8 cellular contexts compared by ENCODE assay signal in the genomic region with DNA sequence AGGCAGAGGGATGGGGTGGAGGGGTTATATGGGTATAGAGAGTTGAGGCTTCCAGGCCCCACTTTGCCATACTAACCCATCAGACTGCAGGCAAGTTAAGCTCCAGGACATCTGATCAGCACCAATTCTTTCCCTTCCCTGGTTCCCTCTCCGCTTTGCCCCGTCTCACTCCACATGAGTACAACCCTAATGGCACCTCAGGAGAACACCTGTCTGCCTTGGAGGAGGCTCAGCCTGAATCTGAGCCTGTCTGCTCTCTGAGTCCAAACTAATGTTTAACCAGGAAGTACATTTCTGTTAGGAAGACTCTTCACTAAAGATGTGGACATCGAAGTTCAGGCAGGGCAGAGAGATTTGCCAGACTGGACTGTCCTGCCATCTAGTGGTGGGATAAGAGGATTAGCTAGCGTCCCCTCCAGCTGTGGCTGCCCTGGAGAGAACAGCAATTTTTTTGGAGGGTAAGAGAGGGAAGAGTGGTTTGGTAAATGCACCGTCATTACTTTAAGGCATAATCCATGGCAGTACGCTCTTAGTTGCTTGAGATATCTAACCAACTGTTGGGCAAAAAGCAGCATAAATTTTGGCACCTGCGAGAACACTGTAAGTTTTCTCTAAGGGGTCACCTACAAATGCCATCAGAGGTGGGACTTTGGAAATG. TPM values are rescaled to one million over a fixed set of nuclear protein-coding genes. Genes with fewer than 3 reads are reported as not detected.
A peak's percentile ranks its signal among the peaks of the same experiment; 100 is the strongest.
DNase-seq lines count a peak whose midpoint lies in the region; ATAC-seq and TF ChIP-seq lines count a peak whose summit lies in the region.

No MANE protein-coding gene starts in this region.

- TF ChIP-seq CTCF in PC-3 (conservative IDR thresholded peaks at IDR 0.05; ENCODE audit: low read depth, low read length) (peak; percentile 99), esophagus squamous epithelium (IDR thresholded peaks at IDR 0.05) (peak; percentile 70 to 91 (median 86)), nephron (IDR thresholded peaks at IDR 0.05; ENCODE audit: unreplicated experiment in 3 of 3) (peak; percentile 89 to 94 (median 89))

- H3K27ac ChIP-seq in PC-3 (ENCODE audit: low read length) = no peak overlapping the region
- no peak overlapping the region for H3K27ac ChIP-seq in esophagus squamous epithelium

- intact Hi-C loops in PC-3 (cut with micrococcal nuclease) = loop anchor here (1.0 to 5.0 kb wide), 3 partner anchors 68 to 156 kb away; no protein-coding TSS in a partner anchor
- intact Hi-C loops in esophagus squamous epithelium (cut with DNase I) = loop anchor here (5.0 kb wide), 1 partner anchor 69 kb away; no protein-coding TSS in a partner anchor

- no peak overlapping the region for H3K4me3 Mint-ChIP-seq in nephron

- POLR2A ChIA-PET in PC-3 (lab: Charles Lee; ENCODE audit: unreplicated experiment) = interaction anchor here (0.7 kb wide), 1 partner anchor 94 kb away, joined by 3 read pairs; no protein-coding TSS in a partner anchor

- peak overlapping the region in 2 of 3 experiments; percentile 20 to 55 for H3K27ac Mint-ChIP-seq in nephron

- H3K36me3 Mint-ChIP-seq in nephron (ENCODE audit: low read depth) = no peaks in the 10 kb centered on the region

- BruUV-seq in PC-3 (replicated peaks; lab: Mats Ljungman, UMichigan) = no TSS peak

- in situ Hi-C loops in ACHN (cut with HindIII; ENCODE audit: low pct_ligation_motif_present, low pct_unique_long_range_greater_than_20kb, low sequenced_read_pairs) = loop anchor here (25.0 kb wide), 2 partner anchors 134 to 234 kb away; partner anchors contain the start of gene UBB

- H3K27me3 ChIP-seq in PC-3 (ENCODE audit: low read length) (no peaks in the 10 kb centered on the region), esophagus squamous epithelium (peaks cover 0 to 37% (median 0%) of the 10 kb centered on the region in 4 donors)

- H3F3A ChIP-seq in PC-3 (ENCODE audit: low read length, unreplicated experiment) = no peaks in the 10 kb centered on the region

- no peaks in the 10 kb centered on the region for H3K9me3 ChIP-seq in PC-3 (ENCODE audit: low read length)
- H3K9me3 ChIP-seq in esophagus squamous epithelium = no peaks in the 10 kb centered on the region

- H3K36me3 ChIP-seq in PC-3 (ENCODE audit: low read depth, low read length) = no peaks in the 10 kb centered on the region
- H3K36me3 ChIP-seq in esophagus squamous epithelium = no peaks in the 10 kb centered on the region

- peak overlapping the region; percentile 27; the same call in 1 of the 2 replicates for H3K4me2 ChIP-seq in PC-3 (ENCODE audit: low read length)

- H3K27me3 Mint-ChIP-seq in nephron (ENCODE audit: low read depth) = peaks cover 24% of the 10 kb centered on the region

- peak overlapping the region; percentile 79 for H2AFZ ChIP-seq in PC-3 (ENCODE audit: low read length)

- H3K9ac ChIP-seq in PC-3 (ENCODE audit: low read length) = no peak overlapping the region

- H3K79me2 ChIP-seq in PC-3 (ENCODE audit: low read length) = no peaks in the 10 kb centered on the region

- H3K9me2 ChIP-seq in PC-3 (replicated peaks; ENCODE audit: low read length) = no peaks in the 10 kb centered on the region

- H3K4me1 ChIP-seq in PC-3 (ENCODE audit: insufficient read depth, low read length) (peaks cover 13% of the 10 kb centered on the region), esophagus squamous epithelium (peaks cover 0 to 12% (median 2%) of the 10 kb centered on the region in 3 donors)

- H3K4me1 Mint-ChIP-seq in nephron = peaks cover 13% of the 10 kb centered on the region

- ATAC-seq in GM18519 (IDR thresholded peaks at IDR 0.05; ENCODE audit: low FRiP score, unreplicated experiment) (peak; percentile 64), PC-3 (peak; percentile 92)

- WGBS in esophagus squamous epithelium, 2 donors = 34 to 36% methylated on average over 5 to 7 of the region's 7 CpGs

- H3K4me3 ChIP-seq in Jurkat, Clone E6-1 (ENCODE audit: low read length) = no peak overlapping the region
- H3K4me3 ChIP-seq in PC-3 (ENCODE audit: low read length) (no peak overlapping the region), esophagus squamous epithelium (no peak overlapping the region)

- H4K20me1 ChIP-seq in PC-3 (ENCODE audit: low read length) = no peaks in the 10 kb centered on the region

- H3K9me3 Mint-ChIP-seq in nephron = no peaks in the 10 kb centered on the region

- peak; percentile 91 for DNase-seq in ACHN
- peak; percentile 69 for DNase-seq in Jurkat, Clone E6-1 (ENCODE audit: low read depth, low spot score)
- peak; percentile 94 for DNase-seq in PC-3
- DNase-seq in activated T-cell treated with anti-CD3 and anti-CD28 coated beads for 4 hours = peak; percentile 51
- no peak for DNase-seq in esophagus squamous epithelium (lab: John Stamatoyannopoulos, UW)
- DNase-seq in stromal cell of bone marrow (ENCODE audit: low read depth) = peak; percentile 79

- CTCF ChIA-PET in PC-3 (lab: Charles Lee) = interaction anchor here (1.0 to 1.3 kb wide), 3 partner anchors 68 to 157 kb away, joined by 3 to 10 read pairs (median 6); no protein-coding TSS in a partner anchor

- TF ChIP-seq POLR2A in esophagus squamous epithelium (IDR thresholded peaks at IDR 0.05) = no peak

RNA-seq across cellular contexts. Expression of gene LRRC75A, which starts 29.2 kb away (rescaled TPM):
- 8.6 TPM for polyA plus RNA-seq in Jurkat, Clone E6-1 (2012; ENCODE audit: insufficient read depth, insufficient read length)
- total RNA-seq in PC-3 (2014; rRNA removed) (15.8 and 19.4 TPM in 2 replicates), esophagus squamous epithelium (under 1 TPM in 2 of 4 donors, not detected in 2; 0.11 to 0.38 TPM)

RNA-seq across cellular contexts. Expression of gene ZNF287, which starts 47.8 kb away (rescaled TPM):
- polyA plus RNA-seq in Jurkat, Clone E6-1 (2012; ENCODE audit: insufficient read depth, insufficient read length) = 13.3 TPM
- total RNA-seq in PC-3 (2014; rRNA removed) (14.0 and 20.6 TPM in 2 replicates), esophagus squamous epithelium (1 to 10 TPM; 2.1 to 3.8 (median 2.2) TPM)

Comparison
In these comparisons a context has a peak if more than half of its experiments do, and no peak if none do; other contexts are left out.
1. RNA of gene LRRC75A, which starts 29.2 kb away (total RNA-seq): 15.8 to 19.4 TPM in PC-3; 0.11 to 0.38 TPM in esophagus squamous epithelium; every median in the first group is over 10 times any median in the second.
2. Peak in every context shown above with its lines, with median percentiles within 50 percentile points of each other: CTCF ChIP-seq.